In genomic region chr2:191114403-191114886, GRCh38 we compare ENCODE assay signal across 8 cellular contexts. TPM values are rescaled to one million over a fixed set of nuclear protein-coding genes. Genes with fewer than 3 reads are reported as not detected.
DNase-seq lines count a peak whose midpoint lies in the region; ATAC-seq and TF ChIP-seq lines count a peak whose summit lies in the region.

No MANE protein-coding gene starts in this region.

- no TSS peak for BruUV-seq in mammary epithelial cell (replicated peaks; lab: Mats Ljungman, UMichigan)

- WGBS in mammary epithelial cell (ENCODE audit: low coverage, missing lambda C conversion rate), result 65% methylated on average over 6 of the region's 6 CpGs

- peak overlapping the region; percentile 54 for H3K4me3 Mint-ChIP-seq in T-helper 1 cell treated with Interleukin-12 subunit alpha and Interleukin-12 subunit beta and Interleukin-4 antibody, amounts not matched to agents 30 μg/mL and 1 μg/mL, for 36 hours

- DNase-seq in mammary epithelial cell (no peak), breast epithelium (ENCODE audit: low spot score in 2 of 2) (no peak), left lung (no peak), uterus (no peak), NCI-H1105 treated with DMSO at 0.1 percent for 48 hours (lab: John Stamatoyannopoulos, UW) (no peak), COLO668 (lab: John Stamatoyannopoulos, UW; ENCODE audit: unreplicated experiment) (no peak)

- intact Hi-C loops in mammary epithelial cell (cut with micrococcal nuclease) (no loop called here), breast epithelium (cut with DNase I; ENCODE audit: low total_unique reads) (no loop called here), left lung (cut with DNase I) (no loop called here), uterus (cut with DNase I; ENCODE audit: low total_unique reads) (no loop called here)

- H3K27me3 Mint-ChIP-seq in T-helper 1 cell treated with Interleukin-12 subunit alpha and Interleukin-12 subunit beta and Interleukin-4 antibody, amounts not matched to agents 30 μg/mL and 1 μg/mL, for 36 hours (ENCODE audit: low read depth), result no peaks in the 10 kb centered on the region

- H3K4me2 ChIP-seq in mammary epithelial cell (ENCODE audit: insufficient read depth, low read depth, low read length), result no peak overlapping the region

- no peak overlapping the region for H2AFZ ChIP-seq in mammary epithelial cell (ENCODE audit: low read depth, low read length)

- peak overlapping the region; percentile 39 for H3K27ac ChIP-seq in mammary epithelial cell (ENCODE audit: insufficient read depth, low read depth, low read length)
- no peak overlapping the region for H3K27ac ChIP-seq in breast epithelium
- H3K27ac ChIP-seq in left lung, result peak overlapping the region in 1 of 2 donors; percentile 18
- no peak overlapping the region for H3K27ac ChIP-seq in uterus

- in situ Hi-C loops in mammary epithelial cell (cut with MboI; ENCODE audit: low sequenced_read_pairs in 2 of 2), result no loop called here

- H4K20me1 ChIP-seq in mammary epithelial cell (ENCODE audit: insufficient read depth, low read length), result no peaks in the 10 kb centered on the region

- H3K36me3 ChIP-seq in mammary epithelial cell (ENCODE audit: insufficient read depth, low read length) (no peaks in the 10 kb centered on the region), breast epithelium (no peaks in the 10 kb centered on the region), left lung (no peaks in the 10 kb centered on the region), uterus (no peaks in the 10 kb centered on the region)

- H3K4me1 Mint-ChIP-seq in T-helper 1 cell treated with Interleukin-12 subunit alpha and Interleukin-12 subunit beta and Interleukin-4 antibody, amounts not matched to agents 30 μg/mL and 1 μg/mL, for 36 hours (ENCODE audit: low read depth), result peaks cover 42% of the 10 kb centered on the region

- CTCF ChIA-PET in mammary epithelial cell (lab: Charles Lee; ENCODE audit: low non-redundant PET), result no interaction called here

- ATAC-seq in HG02885 (IDR thresholded peaks at IDR 0.05; ENCODE audit: poor library complexity, unreplicated experiment), result peak; percentile 78
- peak; percentile 57 for ATAC-seq in left lung

- H3K4me3 ChIP-seq in mammary epithelial cell (replicated peaks in 1 of 3; ENCODE audit: insufficient read depth in 1 of 3, low read depth in 2 of 3, low read length in 3 of 3) (no peak overlapping the region), breast epithelium (no peak overlapping the region), left lung (no peak overlapping the region), uterus (no peak overlapping the region)

- H3K4me1 ChIP-seq in mammary epithelial cell (ENCODE audit: insufficient read depth, low read length) (peaks cover 18% of the 10 kb centered on the region), breast epithelium (no peaks in the 10 kb centered on the region), left lung (peaks cover 0 to 11% of the 10 kb centered on the region in 2 donors), uterus (no peaks in the 10 kb centered on the region)

- peak overlapping the region; percentile 91 for H3K27ac Mint-ChIP-seq in T-helper 1 cell treated with Interleukin-12 subunit alpha and Interleukin-12 subunit beta and Interleukin-4 antibody, amounts not matched to agents 30 μg/mL and 1 μg/mL, for 36 hours

- TF ChIP-seq POLR2A in breast epithelium (IDR thresholded peaks at IDR 0.05) (no peak), uterus (IDR thresholded peaks at IDR 0.05) (no peak)

- H3K27me3 ChIP-seq in mammary epithelial cell (ENCODE audit: insufficient read depth, low read length) (no peaks in the 10 kb centered on the region), breast epithelium (no peaks in the 10 kb centered on the region), left lung (no peaks in the 10 kb centered on the region), uterus (no peaks in the 10 kb centered on the region)

- H3K9me3 ChIP-seq in mammary epithelial cell (replicated peaks; ENCODE audit: insufficient read depth, low read length) (no peaks in the 10 kb centered on the region), breast epithelium (no peaks in the 10 kb centered on the region), left lung (no peaks in the 10 kb centered on the region), uterus (no peaks in the 10 kb centered on the region)

- TF ChIP-seq CTCF in mammary epithelial cell (conservative IDR thresholded peaks at IDR 0.05 in 1 of 2, IDR thresholded peaks at IDR 0.05 in 1 of 2; ENCODE audit: extremely low read depth in 1 of 2, insufficient read depth in 1 of 2, low read depth in 1 of 2, low read length in 2 of 2), result no peak
- TF ChIP-seq CTCF in breast epithelium (IDR thresholded peaks at IDR 0.05), result no peak
- no peak for TF ChIP-seq CTCF in left lung (IDR thresholded peaks at IDR 0.05)
- TF ChIP-seq CTCF in uterus (IDR thresholded peaks at IDR 0.05), result no peak

- H3K79me2 ChIP-seq in mammary epithelial cell (ENCODE audit: insufficient read depth, low read length), result no peaks in the 10 kb centered on the region

- H3K9me3 Mint-ChIP-seq in T-helper 1 cell treated with Interleukin-12 subunit alpha and Interleukin-12 subunit beta and Interleukin-4 antibody, amounts not matched to agents 30 μg/mL and 1 μg/mL, for 36 hours, result no peaks in the 10 kb centered on the region

- H3K9ac ChIP-seq in mammary epithelial cell (ENCODE audit: insufficient read depth, low read length), result no peak overlapping the region

- peaks cover 42% of the 10 kb centered on the region for H3K36me3 Mint-ChIP-seq in T-helper 1 cell treated with Interleukin-12 subunit alpha and Interleukin-12 subunit beta and Interleukin-4 antibody, amounts not matched to agents 30 μg/mL and 1 μg/mL, for 36 hours (ENCODE audit: low read depth)

- dilution Hi-C loops in mammary epithelial cell (cut with HindIII; ENCODE audit: low sequenced_read_pairs), result no loop called here

RNA-seq across cellular contexts. Expression of gene STAT4, which starts 36.3 kb away (rescaled TPM):
- total RNA-seq in mammary epithelial cell, result 1 to 10 TPM; 2.5 to 4.5 TPM
- polyA plus RNA-seq in mammary epithelial cell, result 1.6 TPM
- polyA minus RNA-seq in mammary epithelial cell, result 38.2 TPM
- 1 to 10 TPM; 1.6 to 5.9 (median 3.6) TPM for total RNA-seq in breast epithelium
- 1 to 10 TPM; 4.4 to 4.5 TPM for total RNA-seq in left lung
- 1 to 10 TPM in 2 of 4 donors, under 1 TPM in 1, not detected in 1; 0.51 to 4.8 (median 2.3) TPM for total RNA-seq in uterus
